Comparison of ENCODE assay signal across 31 cellular contexts in the genomic region with DNA sequence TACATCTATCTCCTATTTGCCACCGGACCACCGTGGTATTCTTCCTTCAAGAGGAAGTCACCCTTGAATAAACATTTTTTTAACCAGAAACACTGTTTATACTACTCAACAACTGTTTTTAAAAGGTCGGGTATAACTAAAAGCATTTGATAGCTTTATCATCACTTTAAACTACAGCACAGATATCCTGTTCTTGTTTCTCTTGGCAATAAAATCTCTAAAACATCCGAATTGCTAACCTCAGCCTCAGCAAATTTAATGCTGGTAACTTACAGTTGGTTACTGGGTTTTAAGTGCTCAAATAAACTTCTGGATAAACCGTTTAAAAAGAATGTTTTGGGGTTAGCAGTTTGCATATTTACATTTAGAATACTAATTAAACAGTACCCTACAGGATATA. TPM values are rescaled to one million over a fixed set of nuclear protein-coding genes. Genes with fewer than 3 reads are reported as not detected.
A peak's percentile ranks its signal among the peaks of the same experiment; 100 is the strongest.
DNase-seq lines count a peak whose midpoint lies in the region; ATAC-seq and TF ChIP-seq lines count a peak whose summit lies in the region.
"Had no signal": no experiment of that assay in that cellular context is flagged by ENCODE, and none has a peak within 500 bp of the region (broad histone marks: within the 10 kb centered on the region; RNA-seq: fewer than 3 reads in every experiment).

No MANE protein-coding gene starts in this region.

- no peak for TF ChIP-seq POLR2A in body of pancreas (IDR thresholded peaks at IDR 0.05)

- H3K4me3 ChIP-seq in astrocyte of the spinal cord (ENCODE audit: low read depth, low read length): no peak overlapping the region
- no peak overlapping the region for H3K4me3 ChIP-seq in body of pancreas
- H3K4me3 ChIP-seq: BLaER1, cardiac muscle cell, lung had no signal

- peaks cover 0 to 11% of the 10 kb centered on the region in 2 donors for H3K36me3 ChIP-seq in body of pancreas (replicated peaks in 1 of 2; ENCODE audit: insufficient read depth in 1 of 2, low read depth in 2 of 2)

- no peak for TF ChIP-seq CTCF in HFFc6 (IDR thresholded peaks at IDR 0.05)
- no peak for TF ChIP-seq CTCF in astrocyte of the spinal cord (IDR thresholded peaks at IDR 0.05; ENCODE audit: low read depth, low read length)
- TF ChIP-seq CTCF in nephron progenitor cell (IDR thresholded peaks at IDR 0.05): no peak
- no peak for TF ChIP-seq CTCF in body of pancreas (IDR thresholded peaks at IDR 0.05)

- no peaks in the 10 kb centered on the region for H3K27me3 ChIP-seq in body of pancreas
- H3K27me3 ChIP-seq: BLaER1, cardiac muscle cell had no signal

- DNase-seq in HFFc6 (no peak), astrocyte of the spinal cord (ENCODE audit: low read depth, low spot score) (peak; percentile 59), fibroblast of peridontal ligament (ENCODE audit: extremely low read depth) (peak; percentile 48), nephron progenitor cell (no peak), body of pancreas (no peak), kidney tubule cell (ENCODE audit: low spot score) (no peak)
- DNase-seq: ACHN; activated CD4-positive, alpha-beta T cell treated with anti-CD3 and anti-CD28 coated beads, Interleukin-2, amount 10 ng/mL, durations not matched to agents 24 days and 14 days; activated effector memory CD4-positive, alpha-beta T cell treated with anti-CD3 and anti-CD28 coated beads, Interleukin-2, amount 50 U/mL, for 16 hours; activated T-cell treated with anti-CD3 and anti-CD28 coated beads, Interleukin-2, amount 50 U/mL, for 1 hour; DMS79; GF-D8; head of caudate nucleus; kidney; NCI-H1105; NCI-H1930; NCI-H524; posterior cingulate gyrus; Right ventricle myocardium superior; stimulated activated naive CD4-positive, alpha-beta T cell; T-helper 9 cell; WERI-Rb-1 had no signal

- H3K27ac ChIP-seq in body of pancreas: no peak overlapping the region
- H3K27ac ChIP-seq: BLaER1, cardiac muscle cell, WERI-Rb-1 had no signal

- H3K4me3 Mint-ChIP-seq in HFFc6 (no peak overlapping the region), nephron progenitor cell (no peak overlapping the region)
- H3K4me3 Mint-ChIP-seq: activated CD4-positive, alpha-beta T cell treated with anti-CD3 and anti-CD28 coated beads, Interleukin-2, amount 10 ng/mL, durations not matched to agents 24 days and 14 days; IgD-negative memory B cell; neural crest cell had no signal

- H3K27ac Mint-ChIP-seq in HFFc6: peak overlapping the region; percentile 57
- H3K27ac Mint-ChIP-seq in nephron progenitor cell: peak overlapping the region; percentile 54
- H3K27ac Mint-ChIP-seq: activated CD4-positive, alpha-beta T cell treated with anti-CD3 and anti-CD28 coated beads, Interleukin-2, amount 10 ng/mL, durations not matched to agents 24 days and 14 days; IgD-negative memory B cell had no signal

- H3K27me3 Mint-ChIP-seq in HFFc6 (ENCODE audit: insufficient read depth) (peaks cover 1% of the 10 kb centered on the region; the same call in 1 of the 2 replicates), nephron progenitor cell (ENCODE audit: low read depth, poor library complexity) (no peaks in the 10 kb centered on the region)
- H3K27me3 Mint-ChIP-seq: activated CD4-positive, alpha-beta T cell treated with anti-CD3 and anti-CD28 coated beads, Interleukin-2, amount 10 ng/mL, durations not matched to agents 24 days and 14 days; IgD-negative memory B cell had no signal

- H3K4me1 ChIP-seq in body of pancreas: no peaks in the 10 kb centered on the region
- H3K4me1 ChIP-seq: BLaER1 had no signal

- WGBS in body of pancreas, 2 donors: 30 to 47% methylated on average over 5 of the region's 5 CpGs

- in situ Hi-C loops in astrocyte of the spinal cord (cut with HindIII; ENCODE audit: low sequenced_read_pairs): no loop called here

- intact Hi-C loops in body of pancreas (cut with DNase I): no loop called here

- no peaks in the 10 kb centered on the region for H3K9me3 ChIP-seq in body of pancreas
- H3K9me3 ChIP-seq: BLaER1 had no signal

- ATAC-seq in body of pancreas (no peak), GM18867 (IDR thresholded peaks at IDR 0.05; ENCODE audit: unreplicated experiment) (no peak), HG03196 (IDR thresholded peaks at IDR 0.05; ENCODE audit: unreplicated experiment) (no peak)
- ATAC-seq: HCT116, sciatic nerve had no signal

- no peaks in the 10 kb centered on the region; the same call in 1 of the 2 replicates for H3K9me3 Mint-ChIP-seq in HFFc6
- H3K9me3 Mint-ChIP-seq in nephron progenitor cell: peaks cover 11% of the 10 kb centered on the region
- H3K9me3 Mint-ChIP-seq: activated CD4-positive, alpha-beta T cell treated with anti-CD3 and anti-CD28 coated beads, Interleukin-2, amount 10 ng/mL, durations not matched to agents 24 days and 14 days; IgD-negative memory B cell; neural crest cell had no signal

- peaks cover 9% of the 10 kb centered on the region for H3K4me1 Mint-ChIP-seq in HFFc6 (ENCODE audit: low read depth)
- peaks cover 7% of the 10 kb centered on the region for H3K4me1 Mint-ChIP-seq in nephron progenitor cell
- H3K4me1 Mint-ChIP-seq: neural crest cell had no signal

- H3K36me3 Mint-ChIP-seq in HFFc6 (ENCODE audit: low read depth) (no peaks in the 10 kb centered on the region; the same call in 1 of the 2 replicates), nephron progenitor cell (ENCODE audit: low read depth) (peaks cover 34% of the 10 kb centered on the region)

RNA-seq across cellular contexts. Expression of gene ZUP1, which starts 20.4 kb away (rescaled TPM):
- total RNA-seq in HFFc6 (2021; fragmentation: NEBNext Ultra II Directional; extraction: Animal tissue kit (Norgen Biotek cat#: 25700)): 10 to 100 TPM in 1 of 6 experiments, 1 to 10 TPM in 5; 7.7 to 10.2 (median 9.0) TPM
- 1 to 10 TPM; 3.3 to 7.5 TPM for total RNA-seq in body of pancreas

RNA-seq across cellular contexts. Expression of gene RSPH4A, which starts 31.9 kb away (rescaled TPM):
- under 1 TPM; 0.07 to 0.37 (median 0.15) TPM for total RNA-seq in HFFc6 (2021; fragmentation: NEBNext Ultra II Directional; extraction: Animal tissue kit (Norgen Biotek cat#: 25700))
- total RNA-seq in body of pancreas: 1 to 10 TPM in 1 of 2 donors, not detected in 1; 2.6 TPM
- total RNA-seq: Right ventricle myocardium superior had no signal

RNA-seq across cellular contexts. Expression of gene KPNA5, which starts 32.9 kb away (rescaled TPM):
- total RNA-seq in HFFc6 (2021; fragmentation: NEBNext Ultra II Directional; extraction: Animal tissue kit (Norgen Biotek cat#: 25700)): 1 to 10 TPM; 6.7 to 9.7 (median 8.8) TPM
- 1 to 10 TPM; 3.1 to 3.3 TPM for total RNA-seq in body of pancreas

Comparison
In these comparisons a context has a peak if more than half of its experiments do, and no peak if none do; other contexts are left out.
1. DNase-seq: peak in astrocyte of the spinal cord (single experiment) and fibroblast of peridontal ligament (single experiment); none in HFFc6 (single experiment), nephron progenitor cell (single experiment), body of pancreas (0 of 4) and kidney tubule cell (single experiment).